Comparison of ENCODE assay signal across 1 cellular context in the genomic region with DNA sequence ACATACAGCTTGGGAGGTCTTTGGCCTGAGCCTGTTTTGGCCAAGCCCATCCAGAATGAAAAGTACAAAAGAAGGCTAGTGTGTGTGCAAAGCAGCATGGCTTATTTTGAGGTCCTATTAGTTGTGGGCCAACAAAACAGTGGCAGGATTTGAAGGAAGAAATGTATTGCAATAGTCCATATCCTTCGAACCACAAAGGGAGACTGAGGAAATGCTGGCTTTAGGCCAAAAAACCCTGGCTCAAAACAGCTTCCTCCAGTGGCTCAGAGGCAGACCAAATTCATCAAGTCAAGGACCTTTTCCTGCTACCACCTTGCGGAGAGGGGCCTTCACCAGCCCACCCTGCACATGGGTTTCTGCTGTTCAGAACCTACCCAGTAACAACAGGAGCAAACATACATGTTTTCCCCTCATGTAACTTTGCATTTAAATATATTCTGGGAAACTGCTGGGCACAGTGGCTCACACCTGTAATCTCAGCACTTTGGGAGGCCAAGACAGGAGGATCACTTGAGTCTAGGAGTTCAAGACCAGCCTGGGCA.
TF ChIP-seq lines count a peak whose summit lies in the region.

No MANE protein-coding gene starts in this region.

TF ChIP-seq in endothelial cell of umbilical vein, 7 proteins besides CTCF, POLR2A, EP300 and RAD21:
- no peak for TF ChIP-seq FOS (IDR thresholded peaks at IDR 0.05; ENCODE audit: borderline replicate concordance, insufficient read depth, low read length)
- TF ChIP-seq GATA2 (IDR thresholded peaks at IDR 0.05; ENCODE audit: insufficient read depth, insufficient read length, low read depth, low read length), result no peak
- TF ChIP-seq MYC (IDR thresholded peaks at IDR 0.05; ENCODE audit: low read depth, low read length), result no peak
- TF ChIP-seq JUN (IDR thresholded peaks at IDR 0.05; ENCODE audit: borderline replicate concordance, insufficient read depth, insufficient read length, low read depth), result no peak
- TF ChIP-seq POLR2AphosphoS5 (IDR thresholded peaks at IDR 0.05; ENCODE audit: insufficient read depth, low read depth, low read length), result no peak
- TF ChIP-seq, protein P1, sequence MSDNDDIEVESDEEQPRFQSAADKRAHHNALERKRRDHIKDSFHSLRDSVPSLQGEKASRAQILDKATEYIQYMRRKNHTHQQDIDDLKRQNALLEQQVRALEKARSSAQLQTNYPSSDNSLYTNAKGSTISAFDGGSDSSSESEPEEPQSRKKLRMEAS (IDR thresholded peaks at IDR 0.05; ENCODE audit: insufficient read depth, insufficient read length), result no peak
- no peak for TF ChIP-seq EZH2 (IDR thresholded peaks at IDR 0.05; ENCODE audit: borderline replicate concordance, low read depth, low read length, severe bottlenecking)
TF ChIP-seq in endothelial cell of umbilical vein: peak in this region for 0.
